ENCODE assay signal across 19 cellular contexts in the genomic region with DNA sequence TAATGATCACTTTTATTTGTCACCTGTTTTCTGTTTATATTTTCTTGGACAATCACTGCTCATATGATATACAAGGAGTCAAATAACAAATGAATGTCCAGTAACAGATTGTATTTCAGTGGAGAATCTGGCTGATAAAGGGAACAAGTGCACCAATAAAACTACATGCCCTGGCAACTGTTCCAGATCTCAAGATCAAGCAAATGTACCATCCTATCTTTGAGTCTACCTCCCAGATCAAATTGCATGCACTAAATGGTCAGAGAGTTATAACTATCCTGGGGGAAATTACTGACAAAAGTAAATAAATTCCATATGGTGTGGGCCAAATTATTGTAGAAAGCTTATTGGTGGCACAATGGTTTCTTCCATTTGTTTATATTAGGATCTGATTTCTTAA.
DNase-seq lines count a peak whose midpoint lies in the region; ATAC-seq and TF ChIP-seq lines count a peak whose summit lies in the region.
"Had no signal": no experiment of that assay in that cellular context is flagged by ENCODE, and none has a peak within 500 bp of the region (broad histone marks: within the 10 kb centered on the region; RNA-seq: fewer than 3 reads in every experiment).

No MANE protein-coding gene starts in this region.

- H3K27me3 ChIP-seq in stomach: no peaks in the 10 kb centered on the region
- H3K27me3 ChIP-seq: SJCRH30 had no signal

- TF ChIP-seq POLR2A in stomach (IDR thresholded peaks at IDR 0.05): no peak

- no peaks in the 10 kb centered on the region for H3K4me1 ChIP-seq in stomach
- H3K4me1 ChIP-seq: SJCRH30 had no signal

- no peaks in the 10 kb centered on the region for H3K36me3 ChIP-seq in stomach
- H3K36me3 ChIP-seq: SJCRH30 had no signal

- no peak for ATAC-seq in HG02981 (IDR thresholded peaks at IDR 0.05; ENCODE audit: unreplicated experiment)

- peak; percentile 66 for DNase-seq in DMS153 treated with DMSO at 0.1 percent for 48 hours (lab: John Stamatoyannopoulos, UW; ENCODE audit: unreplicated experiment)
- DNase-seq in NCI-H1417 treated with DMSO at 0.1 percent for 48 hours (lab: John Stamatoyannopoulos, UW): peak; percentile 27
- DNase-seq in NCI-H510A treated with DMSO at 0.1 percent for 48 hours (lab: John Stamatoyannopoulos, UW): peak; percentile 54
- no peak for DNase-seq in effector CD8-positive, alpha-beta T cell (lab: John Stamatoyannopoulos, UW)
- DNase-seq in MV-4-11 (lab: John Stamatoyannopoulos, UW): no peak
- DNase-seq in stomach: no peak
- DNase-seq: ACHN, AML-193, DMS79 treated with DMSO at 0.1 percent for 48 hours, GM23248, HCEC 1CT, NCI-H1694, NCI-H2227 treated with DMSO at 0.1 percent for 48 hours, NCI-H526 treated with DMSO at 0.1 percent for 48 hours, PC-9, SJCRH30 had no signal

- H3K9me3 ChIP-seq in stomach: peaks cover 0 to 10% (median 0%) of the 10 kb centered on the region in 4 donors
- H3K9me3 ChIP-seq: SJCRH30 had no signal

- TF ChIP-seq CTCF in VCaP (conservative IDR thresholded peaks at IDR 0.05) (no peak), stomach (IDR thresholded peaks at IDR 0.05) (no peak)

- H3K27ac ChIP-seq in VCaP: peak overlapping the region; percentile 66
- H3K27ac ChIP-seq in stomach: no peak overlapping the region
- H3K27ac ChIP-seq: GM23248, HL-60, PC-9, SJCRH30 had no signal

- intact Hi-C loops in stomach (cut with DNase I; ENCODE audit: low total_unique reads): no loop called here

- no peak overlapping the region for H3K4me3 ChIP-seq in stomach
- H3K4me3 ChIP-seq: GM23248, PC-9, SJCRH30 had no signal

- TF ChIP-seq EP300 in stomach (IDR thresholded peaks at IDR 0.05): no peak

Comparison
In these comparisons a context has a peak if more than half of its experiments do, and no peak if none do; other contexts are left out.
1. DNase-seq: peak in DMS153 treated with DMSO at 0.1 percent for 48 hours (single experiment), NCI-H1417 treated with DMSO at 0.1 percent for 48 hours (single experiment) and NCI-H510A treated with DMSO at 0.1 percent for 48 hours (single experiment); none in effector CD8-positive, alpha-beta T cell (single experiment), MV-4-11 (single experiment) and stomach (single experiment).